8 cellular contexts compared by ENCODE assay signal in the genomic region with DNA sequence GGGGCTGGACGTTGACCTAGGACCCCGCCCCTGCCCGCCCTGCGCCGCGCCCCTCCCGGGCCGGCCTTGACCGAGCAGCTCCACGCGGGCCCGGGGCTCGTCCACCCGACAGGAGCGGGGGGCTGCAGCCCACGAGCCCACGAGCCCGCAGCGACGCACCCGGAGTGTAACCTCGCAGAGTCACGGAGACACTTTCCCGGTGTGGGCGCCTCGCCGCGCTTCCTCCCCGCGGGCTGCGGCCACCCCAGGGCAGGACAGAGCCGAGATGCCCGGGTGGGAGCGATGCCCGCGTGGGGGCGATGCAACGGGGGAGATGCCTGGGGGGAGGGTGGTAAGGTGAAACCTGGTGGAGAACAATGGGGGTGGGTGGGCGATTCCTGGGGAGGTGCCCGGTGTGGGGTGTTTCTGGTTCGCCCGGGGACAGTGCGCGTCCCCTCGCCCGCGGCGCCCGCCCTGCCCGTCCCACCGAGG. TPM values are rescaled to one million over a fixed set of nuclear protein-coding genes. Genes with fewer than 3 reads are reported as not detected.
DNase-seq lines count a peak whose midpoint lies in the region; ATAC-seq and TF ChIP-seq lines count a peak whose summit lies in the region.

No MANE protein-coding gene starts in this region.

- peaks cover 83% of the 10 kb centered on the region for H3K27me3 Mint-ChIP-seq in endodermal cell (ENCODE audit: insufficient read depth)
- H3K27me3 Mint-ChIP-seq in HFFc6 (ENCODE audit: insufficient read depth), result peaks cover 47% of the 10 kb centered on the region
- H3K27me3 Mint-ChIP-seq in stimulated activated naive B cell treated with anti-CD40 and anti-IgM and Interleukin-4, amounts not matched to agents 10 μg/mL and 1 μg/mL and 100 μg/mL, for 72 hours, result peaks cover 40 to 51% of the 10 kb centered on the region in 2 donors

- H3K27ac Mint-ChIP-seq in endodermal cell (no peak overlapping the region), HFFc6 (no peak overlapping the region)
- H3K27ac Mint-ChIP-seq in stimulated activated naive B cell treated with anti-CD40 and anti-IgM and Interleukin-4, amounts not matched to agents 10 μg/mL and 1 μg/mL and 100 μg/mL, for 72 hours, result no peak overlapping the region

- H3K27me3 ChIP-seq in AG04450 (ENCODE audit: control insufficient read depth, insufficient read depth, low read length) (peaks cover 66% of the 10 kb centered on the region), endodermal cell (ENCODE audit: control insufficient read depth, insufficient read depth, low read length, poor library complexity, severe bottlenecking) (peaks cover 91% of the 10 kb centered on the region), neutrophil (peaks cover 4% of the 10 kb centered on the region)

- H3K4me1 ChIP-seq in HEK293 (ENCODE audit: control insufficient read depth, insufficient read depth, low read length) (no peaks in the 10 kb centered on the region), endodermal cell (ENCODE audit: control insufficient read depth, insufficient read depth, low read length) (no peaks in the 10 kb centered on the region), neutrophil (ENCODE audit: control insufficient read depth in 1 of 2, insufficient read depth in 1 of 2, low read depth in 1 of 2, low read length in 1 of 2) (peaks cover 23 to 30% of the 10 kb centered on the region in 2 experiments)

- H3K4me1 Mint-ChIP-seq in endodermal cell (no peaks in the 10 kb centered on the region), HFFc6 (ENCODE audit: low read depth) (peaks cover 9% of the 10 kb centered on the region; the same call in 1 of the 2 replicates)
- peaks cover 10 to 20% of the 10 kb centered on the region in 2 donors for H3K4me1 Mint-ChIP-seq in stimulated activated naive B cell treated with anti-CD40 and anti-IgM and Interleukin-4, amounts not matched to agents 10 μg/mL and 1 μg/mL and 100 μg/mL, for 72 hours

- H3K9me3 Mint-ChIP-seq in endodermal cell (no peaks in the 10 kb centered on the region), HFFc6 (no peaks in the 10 kb centered on the region)
- no peaks in the 10 kb centered on the region for H3K9me3 Mint-ChIP-seq in stimulated activated naive B cell treated with anti-CD40 and anti-IgM and Interleukin-4, amounts not matched to agents 10 μg/mL and 1 μg/mL and 100 μg/mL, for 72 hours

- CTCF ChIA-PET in AG04450 (lab: Charles Lee) (no interaction called here), HEK293 (lab: Yijun Ruan, JAX) (interaction anchor here (0.9 kb wide), 1 partner anchor 12 kb away, joined by 3 read pairs; no protein-coding TSS in a partner anchor)

- no peak overlapping the region for H3K27ac ChIP-seq in AG04450 (ENCODE audit: low read depth, low read length)
- H3K27ac ChIP-seq in HEK293 (ENCODE audit: extremely low read depth, low read depth, low read length), result no peak overlapping the region
- H3K27ac ChIP-seq in endodermal cell (ENCODE audit: low read depth, low read length), result no peak overlapping the region
- peak overlapping the region; percentile 52 for H3K27ac ChIP-seq in neutrophil

- WGBS in endodermal cell (ENCODE audit: insufficient coverage in 1 of 2, insufficient read length in 1 of 2), 2 experiments, result 0 to 1% methylated on average over 1 to 51 of the region's 51 CpGs

- H3K9me3 ChIP-seq in AG04450 (ENCODE audit: control insufficient read depth, insufficient read depth, low read length) (peaks cover 5% of the 10 kb centered on the region; the same call in 1 of the 2 replicates), HEK293 (ENCODE audit: control insufficient read depth, insufficient read depth, low read depth, low read length) (no peaks in the 10 kb centered on the region), endodermal cell (ENCODE audit: control insufficient read depth, low read length) (no peaks in the 10 kb centered on the region), neutrophil (no peaks in the 10 kb centered on the region)

- H3K36me3 ChIP-seq in HEK293 (ENCODE audit: control insufficient read depth in 2 of 2, insufficient read depth in 1 of 2, low read length in 2 of 2), result no peaks in the 10 kb centered on the region
- H3K36me3 ChIP-seq in endodermal cell (ENCODE audit: control insufficient read depth, insufficient read depth, low read length), result no peaks in the 10 kb centered on the region
- H3K36me3 ChIP-seq in neutrophil, result no peaks in the 10 kb centered on the region

- H3K4me3 ChIP-seq in AG04450 (ENCODE audit: low read depth, low read length) (peak overlapping the region; percentile 29; the same call in 1 of the 2 replicates), HEK293 (ENCODE audit: low read depth, low read length) (peak overlapping the region; percentile 36), endodermal cell (ENCODE audit: low read length) (peak overlapping the region; percentile 62), neutrophil (ENCODE audit: low read depth in 1 of 2, low read length in 1 of 2) (peak overlapping the region; percentile 72 to 85)

- no peak for TF ChIP-seq CTCF in AG04450 (IDR thresholded peaks at IDR 0.05; ENCODE audit: low read depth, low read length)
- no peak for TF ChIP-seq CTCF in HEK293 (tag by site-specific recombination; IDR thresholded peaks at IDR 0.05)
- TF ChIP-seq CTCF in endodermal cell (conservative IDR thresholded peaks at IDR 0.05), result no peak
- TF ChIP-seq CTCF in neutrophil (IDR thresholded peaks at IDR 0.05), result no peak
- TF ChIP-seq CTCF in HFFc6 (IDR thresholded peaks at IDR 0.05), result no peak

- DNase-seq in AG04450 (ENCODE audit: low read depth, low spot score) (no peak), endodermal cell (no peak), HFFc6 (no peak), OCI-M2 (lab: John Stamatoyannopoulos, UW; ENCODE audit: unreplicated experiment) (no peak)
- no peak for DNase-seq in stimulated activated naive B cell treated with anti-CD40 and anti-IgM and Interleukin-4, amounts not matched to agents 10 μg/mL and 1 μg/mL and 100 μg/mL, for 72 hours
- no peak for DNase-seq in activated T-cell treated with anti-CD3 and anti-CD28 coated beads, Interleukin-2, amount 50 U/mL, for 48 hours

- H3K36me3 Mint-ChIP-seq in endodermal cell (ENCODE audit: low read depth), result no peaks in the 10 kb centered on the region
- no peaks in the 10 kb centered on the region for H3K36me3 Mint-ChIP-seq in HFFc6 (ENCODE audit: low read depth)
- H3K36me3 Mint-ChIP-seq in stimulated activated naive B cell treated with anti-CD40 and anti-IgM and Interleukin-4, amounts not matched to agents 10 μg/mL and 1 μg/mL and 100 μg/mL, for 72 hours, result no peaks in the 10 kb centered on the region

- H3K4me3 Mint-ChIP-seq in endodermal cell (peak overlapping the region; percentile 64), HFFc6 (no peak overlapping the region)
- peak overlapping the region in 1 of 2 donors; percentile 67 for H3K4me3 Mint-ChIP-seq in stimulated activated naive B cell treated with anti-CD40 and anti-IgM and Interleukin-4, amounts not matched to agents 10 μg/mL and 1 μg/mL and 100 μg/mL, for 72 hours

- ATAC-seq in stimulated activated naive B cell treated with anti-CD40 and anti-IgM and Interleukin-4, amounts not matched to agents 10 μg/mL and 1 μg/mL and 100 μg/mL, for 72 hours (replicated peaks), result no peak

- POLR2A ChIA-PET in AG04450 (lab: Yijun Ruan, JAX), result no interaction called here
- POLR2A ChIA-PET in HEK293 (lab: Yijun Ruan, JAX), result no interaction called here

- H3K9ac ChIP-seq in endodermal cell (ENCODE audit: extremely low read depth, low read length, poor library complexity, severe bottlenecking), result no peak overlapping the region

TF ChIP-seq in HEK293, 187 proteins besides CTCF, POLR2A, EP300 and RAD21:
- TF ChIP-seq ZFHX2 (tag by site-specific recombination; conservative IDR thresholded peaks at IDR 0.05), result 0 out of 2 replicates have a peak, but pooled peaks have one; percentile 11
- TF ChIP-seq ZNF677 (tag by site-specific recombination; IDR thresholded peaks at IDR 0.05), result no peak
- TF ChIP-seq OSR2 (tag by site-specific recombination; IDR thresholded peaks at IDR 0.05), result no peak

RNA-seq across cellular contexts. Expression of gene ZBED4, which starts 4.9 kb away (rescaled TPM):
- polyA plus RNA-seq in AG04450 (2011; rRNA removed), result 6.3 and 7.5 TPM in 2 replicates
- 8.3 and 10.5 TPM in 2 replicates for polyA minus RNA-seq in AG04450 (2011; rRNA and poly(A)+ RNA removed)
- total RNA-seq in endodermal cell, result 10 to 100 TPM; 22.0 to 26.6 TPM
- polyA plus RNA-seq in endodermal cell (2013, experiment 1 of 2), result 31.2 TPM
- 29.0 TPM for polyA plus RNA-seq in endodermal cell (2013, experiment 2 of 2)
- total RNA-seq in HFFc6 (2021; fragmentation: NEBNext Ultra II Directional; extraction: Animal tissue kit (Norgen Biotek cat#: 25700)), result 10 to 100 TPM in 1 of 6 experiments, 1 to 10 TPM in 5; 7.9 to 10.9 (median 9.0) TPM

RNA-seq across cellular contexts. Expression of gene BRD1, which starts 21.1 kb away (rescaled TPM):
- 4.6 and 6.0 TPM in 2 replicates for polyA plus RNA-seq in AG04450 (2011; rRNA removed)
- 6.1 and 7.8 TPM in 2 replicates for polyA minus RNA-seq in AG04450 (2011; rRNA and poly(A)+ RNA removed)
- 10 to 100 TPM; 49.5 to 54.9 TPM for total RNA-seq in endodermal cell
- 39.8 TPM for polyA plus RNA-seq in endodermal cell (2013, experiment 1 of 2)
- 36.7 TPM for polyA plus RNA-seq in endodermal cell (2013, experiment 2 of 2)
- 10 to 100 TPM; 17.2 to 20.8 (median 18.1) TPM for total RNA-seq in HFFc6 (2021; fragmentation: NEBNext Ultra II Directional; extraction: Animal tissue kit (Norgen Biotek cat#: 25700))
